Comparison of ENCODE assay signal across 9 cellular contexts in the genomic region with DNA sequence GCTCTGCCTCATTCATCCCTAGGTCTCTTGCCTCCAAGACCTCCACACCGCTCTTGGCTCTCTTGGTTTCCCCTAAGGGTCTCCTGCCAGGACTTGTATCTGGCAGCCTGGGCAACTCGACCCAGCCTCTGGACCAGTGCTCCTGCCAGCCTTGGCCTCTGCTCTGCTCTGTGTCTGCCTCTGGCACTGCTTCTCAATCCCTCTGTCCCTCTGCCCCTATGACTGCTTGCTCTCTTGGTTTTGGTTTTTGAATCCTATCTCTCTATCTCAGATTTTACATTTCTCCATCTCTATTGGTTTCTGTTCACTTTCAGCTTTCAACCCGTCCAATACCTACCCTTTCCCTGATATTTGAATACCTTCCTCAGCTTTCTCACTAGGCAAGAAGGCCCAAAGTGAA. TPM values are rescaled to one million over a fixed set of nuclear protein-coding genes. Genes with fewer than 3 reads are reported as not detected.
DNase-seq lines count a peak whose midpoint lies in the region; ATAC-seq and TF ChIP-seq lines count a peak whose summit lies in the region.
"Had no signal": no experiment of that assay in that cellular context is flagged by ENCODE, and none has a peak within 500 bp of the region (broad histone marks: within the 10 kb centered on the region; RNA-seq: fewer than 3 reads in every experiment).

No MANE protein-coding gene starts in this region.

- H3K4me3 ChIP-seq in SK-N-SH (ENCODE audit: low read depth in 2 of 2, low read length in 1 of 2), result no peak overlapping the region
- H3K4me3 ChIP-seq in fibroblast of lung (replicated peaks in 1 of 4; ENCODE audit: control extremely low read depth in 1 of 4, insufficient read depth in 1 of 4, low read depth in 3 of 4, low read length in 4 of 4), result peak overlapping the region in 1 of 4 experiments; percentile 23
- no peak overlapping the region for H3K4me3 ChIP-seq in SJCRH30

- H3K9ac ChIP-seq in SK-N-SH (peak overlapping the region; percentile 57), fibroblast of lung (ENCODE audit: insufficient read depth, low read length) (no peak overlapping the region)

- H2AFZ ChIP-seq in SK-N-SH (ENCODE audit: low read depth) (no peak overlapping the region), fibroblast of lung (ENCODE audit: low read length) (no peak overlapping the region)

- intact Hi-C loops in sciatic nerve (cut with DNase I), result no loop called here

- no peaks in the 10 kb centered on the region for H3K27me3 ChIP-seq in SK-N-SH (ENCODE audit: insufficient read depth)
- no peaks in the 10 kb centered on the region for H3K27me3 ChIP-seq in fibroblast of lung (ENCODE audit: control insufficient read depth, insufficient read depth, low read length)
- no peaks in the 10 kb centered on the region for H3K27me3 ChIP-seq in SJCRH30

- TF ChIP-seq CTCF in SK-N-SH (IDR thresholded peaks at IDR 0.05) (no peak), fibroblast of lung (conservative IDR thresholded peaks at IDR 0.05 in 1 of 2, IDR thresholded peaks at IDR 0.05 in 1 of 2; ENCODE audit: low read depth in 1 of 2, low read length in 2 of 2) (no peak)

- ATAC-seq in GM18502 (IDR thresholded peaks at IDR 0.05; ENCODE audit: poor library complexity, unreplicated experiment) (peak; percentile 30), sciatic nerve (peak; percentile 3)

- peaks cover 0 to 40% of the 10 kb centered on the region in 2 experiments; a peak in 2 of 4 replicates for H3K4me1 ChIP-seq in SK-N-SH (ENCODE audit: control insufficient read depth in 1 of 2, insufficient read depth in 2 of 2, low read depth in 1 of 2, low read length in 1 of 2)
- H3K4me1 ChIP-seq in fibroblast of lung (ENCODE audit: control insufficient read depth, extremely low read depth, insufficient read depth, low read length), result peaks cover 39% of the 10 kb centered on the region
- peaks cover 4% of the 10 kb centered on the region; the same call in 1 of the 2 replicates for H3K4me1 ChIP-seq in SJCRH30

- H4K20me1 ChIP-seq in SK-N-SH (ENCODE audit: insufficient read depth) (no peaks in the 10 kb centered on the region), fibroblast of lung (ENCODE audit: control insufficient read depth, extremely low read depth, insufficient read depth, low read length) (no peaks in the 10 kb centered on the region)

- TF ChIP-seq RAD21 in SK-N-SH (IDR thresholded peaks at IDR 0.05; ENCODE audit: low read length), result no peak

- H3K36me3 ChIP-seq in SK-N-SH (replicated peaks in 1 of 2; ENCODE audit: control insufficient read depth in 1 of 2, insufficient read depth in 2 of 2, low read length in 1 of 2) (peaks cover 3 to 7% of the 10 kb centered on the region in 2 experiments), fibroblast of lung (ENCODE audit: control insufficient read depth, insufficient read depth, low read length) (peaks cover 16% of the 10 kb centered on the region), SJCRH30 (peaks cover under 1% of the 10 kb centered on the region; the same call in 1 of the 2 replicates)

- POLR2A ChIA-PET in SK-N-SH (lab: Yijun Ruan, JAX), result no interaction called here

- DNase-seq in SK-N-SH (no peak), fibroblast of lung (ENCODE audit: low read depth in 2 of 2) (no peak), sciatic nerve (ENCODE audit: low spot score) (no peak), SJCRH30 (no peak), NCI-H524 (lab: John Stamatoyannopoulos, UW) (no peak), epidermal melanocyte (ENCODE audit: insufficient read length, low spot score) (no peak)
- DNase-seq in effector CD8-positive, alpha-beta T cell (lab: John Stamatoyannopoulos, UW), result no peak
- DNase-seq: NCI-H510A had no signal

- H3K4me2 ChIP-seq in SK-N-SH (peak overlapping the region; percentile 58), fibroblast of lung (ENCODE audit: extremely low read depth, insufficient read depth, low read length) (peak overlapping the region; percentile 54)

- H3K27ac ChIP-seq in SK-N-SH (ENCODE audit: low read depth in 2 of 2, low read length in 1 of 2), result peak overlapping the region in 1 of 2 experiments; percentile 88; a peak in 2 of 4 replicates
- H3K27ac ChIP-seq in fibroblast of lung (ENCODE audit: insufficient read depth, low read length), result peak overlapping the region; percentile 44
- H3K27ac ChIP-seq in SJCRH30, result no peak overlapping the region

- 63% methylated on average over 3 of the region's 3 CpGs for WGBS in SK-N-SH (ENCODE audit: low lambda C conversion rate)

- H3K79me2 ChIP-seq in SK-N-SH (ENCODE audit: insufficient read depth), result peaks cover 76% of the 10 kb centered on the region
- H3K79me2 ChIP-seq in fibroblast of lung (ENCODE audit: control insufficient read depth, insufficient read depth, low read length), result peaks cover 88% of the 10 kb centered on the region

- peaks cover 26% of the 10 kb centered on the region for H3F3A ChIP-seq in SK-N-SH (replicated peaks; ENCODE audit: insufficient read depth)

- H3K9me3 ChIP-seq in SK-N-SH, result no peaks in the 10 kb centered on the region
- H3K9me3 ChIP-seq in fibroblast of lung (ENCODE audit: control insufficient read depth, insufficient read depth, low read depth, low read length), result no peaks in the 10 kb centered on the region
- H3K9me3 ChIP-seq in SJCRH30 (replicated peaks), result no peaks in the 10 kb centered on the region

- no peaks in the 10 kb centered on the region for H3K9me2 ChIP-seq in SK-N-SH

- CTCF ChIA-PET in SK-N-SH (lab: Yijun Ruan, JAX), result interaction anchor here (0.6 to 11.8 kb wide), 8 partner anchors 9 to 34 kb away, joined by 3 to 125 read pairs (median 4); no protein-coding TSS in a partner anchor

- no peak for TF ChIP-seq EP300 in SK-N-SH (IDR thresholded peaks at IDR 0.05; ENCODE audit: borderline replicate concordance in 1 of 2, low read depth in 1 of 2, low read length in 1 of 2)

TF ChIP-seq in SK-N-SH, 30 proteins besides CTCF, POLR2A, EP300 and RAD21:
- TF ChIP-seq MXI1 (IDR thresholded peaks at IDR 0.05; ENCODE audit: low read depth, low read length), result no peak
- TF ChIP-seq, protein P1, sequence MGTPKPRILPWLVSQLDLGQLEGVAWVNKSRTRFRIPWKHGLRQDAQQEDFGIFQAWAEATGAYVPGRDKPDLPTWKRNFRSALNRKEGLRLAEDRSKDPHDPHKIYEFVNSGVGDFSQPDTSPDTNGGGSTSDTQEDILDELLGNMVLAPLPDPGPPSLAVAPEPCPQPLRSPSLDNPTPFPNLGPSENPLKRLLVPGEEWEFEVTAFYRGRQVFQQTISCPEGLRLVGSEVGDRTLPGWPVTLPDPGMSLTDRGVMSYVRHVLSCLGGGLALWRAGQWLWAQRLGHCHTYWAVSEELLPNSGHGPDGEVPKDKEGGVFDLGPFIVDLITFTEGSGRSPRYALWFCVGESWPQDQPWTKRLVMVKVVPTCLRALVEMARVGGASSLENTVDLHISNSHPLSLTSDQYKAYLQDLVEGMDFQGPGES (IDR thresholded peaks at IDR 0.05; ENCODE audit: low read depth, low read length), result no peak
- TF ChIP-seq EZH2phosphoT487 (IDR thresholded peaks at IDR 0.05; ENCODE audit: borderline replicate concordance, low read depth), result no peak
- no peak for TF ChIP-seq TEAD4 (IDR thresholded peaks at IDR 0.05; ENCODE audit: borderline replicate concordance, insufficient read depth)
- TF ChIP-seq, protein P2, sequence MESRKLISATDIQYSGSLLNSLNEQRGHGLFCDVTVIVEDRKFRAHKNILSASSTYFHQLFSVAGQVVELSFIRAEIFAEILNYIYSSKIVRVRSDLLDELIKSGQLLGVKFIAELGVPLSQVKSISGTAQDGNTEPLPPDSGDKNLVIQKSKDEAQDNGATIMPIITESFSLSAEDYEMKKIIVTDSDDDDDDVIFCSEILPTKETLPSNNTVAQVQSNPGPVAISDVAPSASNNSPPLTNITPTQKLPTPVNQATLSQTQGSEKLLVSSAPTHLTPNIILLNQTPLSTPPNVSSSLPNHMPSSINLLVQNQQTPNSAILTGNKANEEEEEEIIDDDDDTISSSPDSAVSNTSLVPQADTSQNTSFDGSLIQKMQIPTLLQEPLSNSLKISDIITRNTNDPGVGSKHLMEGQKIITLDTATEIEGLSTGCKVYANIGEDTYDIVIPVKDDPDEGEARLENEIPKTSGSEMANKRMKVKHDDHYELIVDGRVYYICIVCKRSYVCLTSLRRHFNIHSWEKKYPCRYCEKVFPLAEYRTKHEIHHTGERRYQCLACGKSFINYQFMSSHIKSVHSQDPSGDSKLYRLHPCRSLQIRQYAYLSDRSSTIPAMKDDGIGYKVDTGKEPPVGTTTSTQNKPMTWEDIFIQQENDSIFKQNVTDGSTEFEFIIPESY (IDR thresholded peaks at IDR 0.05; ENCODE audit: borderline replicate concordance, low read depth), result no peak
- TF ChIP-seq FOXM1 (IDR thresholded peaks at IDR 0.05; ENCODE audit: low read depth), result no peak
TF ChIP-seq in SK-N-SH: peak in this region for 0.

RNA-seq across cellular contexts. Expression of a gene that starts 6.3 kb away (rescaled TPM):
- 35.0 and 52.5 TPM in 2 replicates for polyA plus RNA-seq in SK-N-SH (2012; rRNA removed)
- polyA plus RNA-seq in SK-N-SH (2012; cell fraction: cytosol; rRNA removed), result 19.5 and 32.7 TPM in 2 replicates
- polyA plus RNA-seq in SK-N-SH (2012; cell fraction: nucleus; rRNA removed), result 66.0 and 73.4 TPM in 2 replicates
- total RNA-seq in fibroblast of lung, result 133 and 232 TPM in 2 replicates
- polyA plus RNA-seq in fibroblast of lung, result 162 and 199 TPM in 2 replicates
- 222 and 301 TPM in 2 replicates for polyA plus RNA-seq in fibroblast of lung (2012)
- 571 and 815 TPM in 2 replicates for polyA minus RNA-seq in fibroblast of lung (ENCODE audit: low replicate concordance)
- 82.3 TPM for total RNA-seq in sciatic nerve
- 37.3 and 38.1 TPM in 2 replicates for total RNA-seq in SJCRH30 (2014; rRNA removed; shearing (Covaris generic))

RNA-seq across cellular contexts. Expression of a gene that starts 28.3 kb away (rescaled TPM):
- polyA plus RNA-seq in SK-N-SH (2012; rRNA removed), result 1.5 and 2.6 TPM in 2 replicates
- polyA plus RNA-seq in SK-N-SH (2012; cell fraction: cytosol; rRNA removed), result 1.4 and 3.0 TPM in 2 replicates
- polyA plus RNA-seq in SK-N-SH (2012; cell fraction: nucleus; rRNA removed), result 2.3 and 3.7 TPM in 2 replicates
- 2.3 and 3.3 TPM in 2 replicates for total RNA-seq in fibroblast of lung
- 0.64 and 0.69 TPM in 2 replicates for polyA plus RNA-seq in fibroblast of lung
- 4.3 and 6.1 TPM in 2 replicates for polyA plus RNA-seq in fibroblast of lung (2012)
- polyA minus RNA-seq in fibroblast of lung (ENCODE audit: low replicate concordance), result 12.6 and 14.3 TPM in 2 replicates
- total RNA-seq in sciatic nerve, result 12.0 TPM
- 12.7 and 13.2 TPM in 2 replicates for total RNA-seq in SJCRH30 (2014; rRNA removed; shearing (Covaris generic))

RNA-seq across cellular contexts. Expression of a gene that starts 48.5 kb away (rescaled TPM):
- polyA plus RNA-seq in SK-N-SH (2012; rRNA removed) (0.03 TPM in 1 of 2 replicates, not detected in the other), fibroblast of lung (0.03 TPM in 1 of 2 replicates, not detected in the other)
- not detected in 2 replicates for polyA plus RNA-seq in SK-N-SH (2012; cell fraction: cytosol; rRNA removed)
- polyA plus RNA-seq in SK-N-SH (2012; cell fraction: nucleus; rRNA removed), result 0.18 and 0.23 TPM in 2 replicates
- total RNA-seq in fibroblast of lung (not detected in 2 replicates), sciatic nerve (0.53 TPM)
- not detected in 2 replicates for polyA plus RNA-seq in fibroblast of lung (2012)
- not detected in 2 replicates for polyA minus RNA-seq in fibroblast of lung (ENCODE audit: low replicate concordance)
- not detected in 2 replicates for total RNA-seq in SJCRH30 (2014; rRNA removed; shearing (Covaris generic))
